In the genomic region with DNA sequence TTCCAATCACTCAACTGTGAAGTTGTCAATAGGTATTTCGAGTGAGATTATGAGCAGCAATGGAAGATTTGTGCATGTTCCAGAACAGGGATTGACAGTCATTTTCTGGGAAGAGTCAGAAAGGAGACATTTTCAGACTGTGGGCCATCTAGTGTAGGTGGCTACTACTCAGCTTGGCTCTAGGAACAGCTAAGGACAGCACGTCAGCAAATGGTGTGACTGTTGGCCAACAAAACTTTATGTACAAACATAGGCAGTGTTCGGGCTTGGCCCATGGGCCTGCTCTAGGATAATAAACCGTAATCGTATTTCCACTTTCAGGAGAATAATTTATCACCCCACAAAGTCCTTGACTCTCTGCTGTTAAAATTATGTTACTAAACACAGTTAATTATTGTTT, we compare ENCODE assay signal across 21 cellular contexts.
"Had no signal": no experiment of that assay in that cellular context is flagged by ENCODE, and none has a peak within 500 bp of the region (broad histone marks: within the 10 kb centered on the region; RNA-seq: fewer than 3 reads in every experiment).

No MANE protein-coding gene starts in this region.

- H3K4me1 Mint-ChIP-seq: naive thymus-derived CD4-positive, alpha-beta T cell had no signal

- H3K4me3 ChIP-seq: colonic mucosa, dorsolateral prefrontal cortex, esophagus squamous epithelium, gastrocnemius medialis, heart right ventricle, left lung, lower lobe of right lung had no signal

- H3K36me3 Mint-ChIP-seq: mesothelial cell of epicardium had no signal

- H3K27ac Mint-ChIP-seq: dendritic cell treated with granulocyte-macrophage colony-stimulating factor and Interleukin-4, amounts not matched to agents 40 ng/mL and 50 ng/mL, for 4 days; mesothelial cell of epicardium; naive thymus-derived CD4-positive, alpha-beta T cell had no signal

- H3K4me1 ChIP-seq: colonic mucosa, esophagus squamous epithelium, heart right ventricle, left lung, lower lobe of right lung had no signal

- ATAC-seq: gastrocnemius medialis; heart right ventricle; left cardiac atrium; left lung; left ventricle myocardium superior; lower lobe of right lung; naive thymus-derived CD4-positive, alpha-beta T cell had no signal

- H3K9me3 Mint-ChIP-seq: dendritic cell treated with granulocyte-macrophage colony-stimulating factor and Interleukin-4, amounts not matched to agents 40 ng/mL and 50 ng/mL, for 4 days; mesothelial cell of epicardium had no signal

- H3K4me3 Mint-ChIP-seq: dendritic cell treated with granulocyte-macrophage colony-stimulating factor and Interleukin-4, amounts not matched to agents 40 ng/mL and 50 ng/mL, for 4 days; mesothelial cell of epicardium; naive thymus-derived CD4-positive, alpha-beta T cell had no signal

- H3K27me3 ChIP-seq: colonic mucosa, esophagus squamous epithelium, gastrocnemius medialis, left lung had no signal

- H3K27ac ChIP-seq: colonic mucosa, esophagus squamous epithelium, gastrocnemius medialis, heart right ventricle, left lung, lower lobe of right lung had no signal

- H3K27me3 Mint-ChIP-seq: dendritic cell treated with granulocyte-macrophage colony-stimulating factor and Interleukin-4, amounts not matched to agents 40 ng/mL and 50 ng/mL, for 4 days had no signal

- DNase-seq: colonic mucosa; cortex of kidney; dorsolateral prefrontal cortex; effector CD4-positive, alpha-beta T cell; effector memory CD4-positive, alpha-beta T cell; esophagus squamous epithelium; foreskin fibroblast; foreskin melanocyte; gastrocnemius medialis; glutamatergic neuron; head of caudate nucleus; heart right ventricle; hippocampal formation; left cardiac atrium; left lung; left ventricle myocardium superior; lower lobe of right lung; mesenchymal stem cell; naive thymus-derived CD4-positive, alpha-beta T cell had no signal

- H3K36me3 ChIP-seq: colonic mucosa, esophagus squamous epithelium, gastrocnemius medialis, heart right ventricle, left lung, lower lobe of right lung had no signal
